ENCODE assay signal across 2 cellular contexts in the genomic region with DNA sequence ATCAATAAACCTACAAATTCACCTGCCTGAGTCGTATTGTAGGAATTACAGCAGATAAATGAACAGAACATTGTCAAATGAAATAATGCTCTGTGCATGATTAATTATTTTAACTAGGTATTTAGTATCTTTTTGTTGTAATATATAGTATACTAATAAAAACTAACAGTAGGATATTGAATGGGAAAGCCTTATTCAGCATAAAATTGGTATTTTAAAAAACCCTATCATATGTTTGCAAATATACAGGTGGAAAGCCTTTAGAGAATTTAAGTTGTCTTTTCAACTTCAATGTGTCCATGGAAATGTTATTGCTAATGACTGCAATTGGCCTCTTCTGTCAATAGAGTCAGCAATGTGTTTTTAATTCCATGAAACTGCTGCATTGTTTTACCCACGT.
TF ChIP-seq lines count a peak whose summit lies in the region.

No MANE protein-coding gene starts in this region.

TF ChIP-seq in A549, 52 proteins besides CTCF, POLR2A, EP300 and RAD21 (continued from another document):
- TF ChIP-seq, protein P1, sequence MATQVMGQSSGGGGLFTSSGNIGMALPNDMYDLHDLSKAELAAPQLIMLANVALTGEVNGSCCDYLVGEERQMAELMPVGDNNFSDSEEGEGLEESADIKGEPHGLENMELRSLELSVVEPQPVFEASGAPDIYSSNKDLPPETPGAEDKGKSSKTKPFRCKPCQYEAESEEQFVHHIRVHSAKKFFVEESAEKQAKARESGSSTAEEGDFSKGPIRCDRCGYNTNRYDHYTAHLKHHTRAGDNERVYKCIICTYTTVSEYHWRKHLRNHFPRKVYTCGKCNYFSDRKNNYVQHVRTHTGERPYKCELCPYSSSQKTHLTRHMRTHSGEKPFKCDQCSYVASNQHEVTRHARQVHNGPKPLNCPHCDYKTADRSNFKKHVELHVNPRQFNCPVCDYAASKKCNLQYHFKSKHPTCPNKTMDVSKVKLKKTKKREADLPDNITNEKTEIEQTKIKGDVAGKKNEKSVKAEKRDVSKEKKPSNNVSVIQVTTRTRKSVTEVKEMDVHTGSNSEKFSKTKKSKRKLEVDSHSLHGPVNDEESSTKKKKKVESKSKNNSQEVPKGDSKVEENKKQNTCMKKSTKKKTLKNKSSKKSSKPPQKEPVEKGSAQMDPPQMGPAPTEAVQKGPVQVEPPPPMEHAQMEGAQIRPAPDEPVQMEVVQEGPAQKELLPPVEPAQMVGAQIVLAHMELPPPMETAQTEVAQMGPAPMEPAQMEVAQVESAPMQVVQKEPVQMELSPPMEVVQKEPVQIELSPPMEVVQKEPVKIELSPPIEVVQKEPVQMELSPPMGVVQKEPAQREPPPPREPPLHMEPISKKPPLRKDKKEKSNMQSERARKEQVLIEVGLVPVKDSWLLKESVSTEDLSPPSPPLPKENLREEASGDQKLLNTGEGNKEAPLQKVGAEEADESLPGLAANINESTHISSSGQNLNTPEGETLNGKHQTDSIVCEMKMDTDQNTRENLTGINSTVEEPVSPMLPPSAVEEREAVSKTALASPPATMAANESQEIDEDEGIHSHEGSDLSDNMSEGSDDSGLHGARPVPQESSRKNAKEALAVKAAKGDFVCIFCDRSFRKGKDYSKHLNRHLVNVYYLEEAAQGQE (IDR thresholded peaks at IDR 0.05), result no peak

TF ChIP-seq in IMR-90, 13 proteins besides CTCF, POLR2A, EP300 and RAD21:
- TF ChIP-seq, protein P2, sequence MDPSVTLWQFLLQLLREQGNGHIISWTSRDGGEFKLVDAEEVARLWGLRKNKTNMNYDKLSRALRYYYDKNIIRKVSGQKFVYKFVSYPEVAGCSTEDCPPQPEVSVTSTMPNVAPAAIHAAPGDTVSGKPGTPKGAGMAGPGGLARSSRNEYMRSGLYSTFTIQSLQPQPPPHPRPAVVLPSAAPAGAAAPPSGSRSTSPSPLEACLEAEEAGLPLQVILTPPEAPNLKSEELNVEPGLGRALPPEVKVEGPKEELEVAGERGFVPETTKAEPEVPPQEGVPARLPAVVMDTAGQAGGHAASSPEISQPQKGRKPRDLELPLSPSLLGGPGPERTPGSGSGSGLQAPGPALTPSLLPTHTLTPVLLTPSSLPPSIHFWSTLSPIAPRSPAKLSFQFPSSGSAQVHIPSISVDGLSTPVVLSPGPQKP (IDR thresholded peaks at IDR 0.05; ENCODE audit: borderline replicate concordance, low read depth, low read length), result no peak
- TF ChIP-seq NFE2L2 (IDR thresholded peaks at IDR 0.05; ENCODE audit: low read depth, low read length) (no peak), FOS (IDR thresholded peaks at IDR 0.05; ENCODE audit: low read depth, low read length) (no peak), MXI1 (IDR thresholded peaks at IDR 0.05; ENCODE audit: borderline replicate concordance, low read depth, low read length) (no peak), CEBPB (IDR thresholded peaks at IDR 0.05; ENCODE audit: low read depth, low read length) (no peak), RCOR1 (IDR thresholded peaks at IDR 0.05; ENCODE audit: insufficient replicate concordance, low read length) (no peak), CHD1 (IDR thresholded peaks at IDR 0.05; ENCODE audit: low read depth, low read length) (no peak), RFX5 (IDR thresholded peaks at IDR 0.05; ENCODE audit: low read depth, low read length) (no peak), BHLHE40 (IDR thresholded peaks at IDR 0.05; ENCODE audit: low read depth, low read length) (no peak), MAZ (IDR thresholded peaks at IDR 0.05; ENCODE audit: borderline replicate concordance, low read depth, low read length) (no peak), SMC3 (IDR thresholded peaks at IDR 0.05; ENCODE audit: low read depth, low read length) (no peak)
- TF ChIP-seq, protein P3, sequence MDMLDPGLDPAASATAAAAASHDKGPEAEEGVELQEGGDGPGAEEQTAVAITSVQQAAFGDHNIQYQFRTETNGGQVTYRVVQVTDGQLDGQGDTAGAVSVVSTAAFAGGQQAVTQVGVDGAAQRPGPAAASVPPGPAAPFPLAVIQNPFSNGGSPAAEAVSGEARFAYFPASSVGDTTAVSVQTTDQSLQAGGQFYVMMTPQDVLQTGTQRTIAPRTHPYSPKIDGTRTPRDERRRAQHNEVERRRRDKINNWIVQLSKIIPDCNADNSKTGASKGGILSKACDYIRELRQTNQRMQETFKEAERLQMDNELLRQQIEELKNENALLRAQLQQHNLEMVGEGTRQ (IDR thresholded peaks at IDR 0.05; ENCODE audit: low read depth, low read length), result no peak
